28 cellular contexts compared by ENCODE assay signal in the genomic region with DNA sequence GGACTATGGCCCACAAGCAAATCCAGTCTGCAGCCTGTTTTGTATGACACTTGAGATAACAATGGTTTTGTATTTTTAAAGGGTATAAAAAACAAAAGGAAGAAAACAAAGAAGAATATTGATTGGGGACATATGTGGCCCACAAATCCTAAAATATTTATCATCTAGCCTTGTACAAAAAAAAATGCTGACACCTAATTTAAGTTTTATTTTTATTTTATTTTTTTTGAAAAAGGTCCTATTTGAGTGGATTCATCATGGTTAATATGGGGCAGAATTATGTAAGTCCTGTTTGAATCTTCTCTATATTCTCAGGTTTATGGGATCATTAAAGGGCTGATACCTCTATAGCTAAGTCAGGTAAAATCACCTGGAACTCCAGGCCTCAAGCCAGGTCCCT.
"Had no signal": no experiment of that assay in that cellular context is flagged by ENCODE, and none has a peak within 500 bp of the region (broad histone marks: within the 10 kb centered on the region; RNA-seq: fewer than 3 reads in every experiment).

No MANE protein-coding gene starts in this region.

- H3K27me3 Mint-ChIP-seq: dendritic cell treated with granulocyte-macrophage colony-stimulating factor and Interleukin-4, amounts not matched to agents 40 ng/mL and 50 ng/mL, for 4 days; effector memory CD8-positive, alpha-beta T cell; naive thymus-derived CD4-positive, alpha-beta T cell had no signal

- H3K4me1 ChIP-seq: colonic mucosa, esophagus squamous epithelium, gastrocnemius medialis, heart right ventricle, left lung, lower lobe of right lung had no signal

- H3K27ac Mint-ChIP-seq: dendritic cell treated with granulocyte-macrophage colony-stimulating factor and Interleukin-4, amounts not matched to agents 40 ng/mL and 50 ng/mL, for 4 days; effector memory CD8-positive, alpha-beta T cell; endodermal cell; mesothelial cell of epicardium had no signal

- H3K4me3 Mint-ChIP-seq: dendritic cell treated with granulocyte-macrophage colony-stimulating factor and Interleukin-4, amounts not matched to agents 40 ng/mL and 50 ng/mL, for 4 days; effector memory CD8-positive, alpha-beta T cell; endodermal cell; mesothelial cell of epicardium; naive thymus-derived CD4-positive, alpha-beta T cell had no signal

- H3K4me3 ChIP-seq: colonic mucosa, esophagus squamous epithelium, gastrocnemius medialis, heart right ventricle, left lung, lower lobe of right lung, mucosa of descending colon had no signal

- H3K27ac ChIP-seq: colonic mucosa, epithelial cell of prostate, esophagus squamous epithelium, gastrocnemius medialis, heart right ventricle, left lung, lower lobe of right lung had no signal

- H3K4me1 Mint-ChIP-seq: endodermal cell; naive thymus-derived CD4-positive, alpha-beta T cell had no signal

- H3K27me3 ChIP-seq: colonic mucosa, esophagus squamous epithelium, gastrocnemius medialis, heart right ventricle, left lung had no signal

- DNase-seq: colonic mucosa; cortex of kidney; effector CD8-positive, alpha-beta T cell; effector memory CD8-positive, alpha-beta T cell; endodermal cell; erythroblast; esophagus squamous epithelium; foreskin fibroblast; foreskin melanocyte; gastrocnemius medialis; glutamatergic neuron; head of caudate nucleus; heart right ventricle; hippocampal formation; left cardiac atrium; left lung; left ventricle myocardium superior; lower lobe of right lung; mesenchymal stem cell; mucosa of descending colon; naive thymus-derived CD4-positive, alpha-beta T cell had no signal

- H3K36me3 Mint-ChIP-seq: mesothelial cell of epicardium; naive thymus-derived CD4-positive, alpha-beta T cell had no signal

- ATAC-seq: effector memory CD8-positive, alpha-beta T cell; esophagus mucosa; gastrocnemius medialis; heart right ventricle; left cardiac atrium; left lung; left ventricle myocardium superior; lower lobe of right lung; mucosa of descending colon; naive thymus-derived CD4-positive, alpha-beta T cell had no signal

- FAIRE-seq: endometrium, islet of Langerhans, keratinocyte had no signal

- H3K36me3 ChIP-seq: colonic mucosa, esophagus squamous epithelium, gastrocnemius medialis, heart right ventricle, left lung, lower lobe of right lung had no signal

- H3K9me3 ChIP-seq: colonic mucosa, esophagus squamous epithelium, gastrocnemius medialis, left lung, lower lobe of right lung, mucosa of descending colon had no signal

- H3K9me3 Mint-ChIP-seq: mesothelial cell of epicardium had no signal
